Comparison of ENCODE assay signal across 19 cellular contexts in the genomic region with DNA sequence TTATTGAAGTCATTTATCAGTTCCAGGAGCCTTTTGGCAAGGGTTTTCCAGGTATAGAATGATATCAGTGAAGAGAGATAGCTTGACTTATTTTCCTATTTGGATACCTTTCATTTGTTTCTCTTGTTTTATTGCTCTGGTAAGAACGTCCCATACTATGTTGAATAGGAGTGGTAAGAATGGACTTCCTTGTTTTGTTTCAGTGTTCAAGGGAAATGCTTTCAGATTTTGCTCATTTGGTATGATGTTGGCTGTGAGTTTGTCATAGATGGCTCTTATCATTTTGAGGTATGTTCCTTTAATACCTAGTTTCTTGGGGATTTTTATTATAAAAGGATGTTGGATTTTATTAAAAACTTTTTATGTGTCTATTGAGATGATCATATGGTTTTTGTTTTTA.
DNase-seq lines count a peak whose midpoint lies in the region; ATAC-seq, FAIRE-seq and TF ChIP-seq lines count a peak whose summit lies in the region.
"Had no signal": no experiment of that assay in that cellular context is flagged by ENCODE, and none has a peak within 500 bp of the region (broad histone marks: within the 10 kb centered on the region; RNA-seq: fewer than 3 reads in every experiment).

No MANE protein-coding gene starts in this region.

- H3K36me3 ChIP-seq in endothelial cell of umbilical vein (ENCODE audit: control insufficient read depth in 2 of 2, extremely low read depth in 1 of 2, insufficient read depth in 2 of 2, low read length in 2 of 2), result no peaks in the 10 kb centered on the region

- no peak overlapping the region for H3K27ac ChIP-seq in endothelial cell of umbilical vein (ENCODE audit: insufficient read depth, low read depth, low read length)
- H3K27ac ChIP-seq: GM23248 had no signal

- H3K9ac ChIP-seq in endothelial cell of umbilical vein (replicated peaks; ENCODE audit: extremely low read depth, insufficient read depth, low read length), result no peak overlapping the region
- H3K9ac ChIP-seq: GM23248 had no signal

- intact Hi-C loops in endothelial cell of umbilical vein (cut with micrococcal nuclease), result no loop called here

- H3K4me3 ChIP-seq in endothelial cell of umbilical vein (replicated peaks in 1 of 3; ENCODE audit: insufficient read depth in 1 of 3, low read depth in 1 of 3, low read length in 3 of 3), result no peak overlapping the region
- H3K4me3 ChIP-seq: GM23248 had no signal

- no TSS peak for BruUV-seq in endothelial cell of umbilical vein (replicated peaks; lab: Mats Ljungman, UMichigan)

- FAIRE-seq in TTC549 (lab: Jason Lieb, UNC), result peak; percentile 23
- no peak for FAIRE-seq in endothelial cell of umbilical vein (lab: Jason Lieb, UNC)
- FAIRE-seq: GM12891, GM19239, H1 had no signal

- POLR2A ChIA-PET in endothelial cell of umbilical vein (lab: Charles Lee), result no interaction called here

- H4K20me1 ChIP-seq in endothelial cell of umbilical vein (replicated peaks; ENCODE audit: control insufficient read depth, extremely low read depth, insufficient read depth, low read length), result no peaks in the 10 kb centered on the region

- ATAC-seq in HG03280 (IDR thresholded peaks at IDR 0.05; ENCODE audit: unreplicated experiment), result no peak

- DNase-seq in endothelial cell of umbilical vein (ENCODE audit: low read depth, low spot score), result peak; percentile 39
- peak; percentile 29 to 41 for DNase-seq in lung microvascular endothelial cell (ENCODE audit: low read depth in 2 of 2)
- no peak for DNase-seq in NCI-H524 (lab: John Stamatoyannopoulos, UW)
- DNase-seq in NCI-H1048 (lab: John Stamatoyannopoulos, UW), result no peak
- DNase-seq: C1 segment of cervical spinal cord; Calu3; CD4-positive, alpha-beta memory T cell; COR-L47; DMS53; DMS79 treated with DMSO at 0.1 percent for 48 hours; GF-D8; GM23248; H7; HCEC 1CT had no signal

- H3K4me1 ChIP-seq in endothelial cell of umbilical vein (ENCODE audit: control insufficient read depth, extremely low read depth, insufficient read depth, low read length), result no peaks in the 10 kb centered on the region

- CTCF ChIA-PET in endothelial cell of umbilical vein (lab: Charles Lee), result interaction anchor here (1.2 kb wide), 1 partner anchor 19 kb away, joined by 3 read pairs; no protein-coding TSS in a partner anchor

- H3K79me2 ChIP-seq in endothelial cell of umbilical vein (ENCODE audit: control insufficient read depth, insufficient read depth, low read length), result no peaks in the 10 kb centered on the region

- dilution Hi-C loops in endothelial cell of umbilical vein (cut with MboI; ENCODE audit: extremely low pct_ligation_motif_present, low sequenced_read_pairs), result no loop called here

- H3K27me3 ChIP-seq in endothelial cell of umbilical vein (ENCODE audit: control insufficient read depth in 2 of 2, insufficient read depth in 2 of 2, low read length in 2 of 2), result no peaks in the 10 kb centered on the region

- no peaks in the 10 kb centered on the region for H3K9me3 ChIP-seq in endothelial cell of umbilical vein (replicated peaks; ENCODE audit: control insufficient read depth, insufficient read depth, low read length)

- no peak overlapping the region for H2AFZ ChIP-seq in endothelial cell of umbilical vein (ENCODE audit: low read depth, low read length)
- H2AFZ ChIP-seq: GM23248 had no signal

- H3K9me1 ChIP-seq in endothelial cell of umbilical vein (replicated peaks; ENCODE audit: control insufficient read depth, extremely low read depth, insufficient read depth, low read length), result no peaks in the 10 kb centered on the region

- no peak for TF ChIP-seq CTCF in endothelial cell of umbilical vein (IDR thresholded peaks at IDR 0.05; ENCODE audit: extremely low read depth in 1 of 2, insufficient read depth in 1 of 2, low read depth in 1 of 2, low read length in 2 of 2)

- no peak for TF ChIP-seq POLR2A in endothelial cell of umbilical vein (IDR thresholded peaks at IDR 0.05; ENCODE audit: low read depth, low read length)

- H3K4me2 ChIP-seq in endothelial cell of umbilical vein (ENCODE audit: insufficient read depth, low read length), result no peak overlapping the region

TF ChIP-seq in endothelial cell of umbilical vein, 7 proteins besides CTCF, POLR2A, EP300 and RAD21:
- TF ChIP-seq, protein P1, sequence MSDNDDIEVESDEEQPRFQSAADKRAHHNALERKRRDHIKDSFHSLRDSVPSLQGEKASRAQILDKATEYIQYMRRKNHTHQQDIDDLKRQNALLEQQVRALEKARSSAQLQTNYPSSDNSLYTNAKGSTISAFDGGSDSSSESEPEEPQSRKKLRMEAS (IDR thresholded peaks at IDR 0.05; ENCODE audit: insufficient read depth, insufficient read length), result no peak
- TF ChIP-seq MYC (IDR thresholded peaks at IDR 0.05; ENCODE audit: low read depth, low read length) (no peak), JUN (IDR thresholded peaks at IDR 0.05; ENCODE audit: borderline replicate concordance, insufficient read depth, insufficient read length, low read depth) (no peak), POLR2AphosphoS5 (IDR thresholded peaks at IDR 0.05; ENCODE audit: insufficient read depth, low read depth, low read length) (no peak), EZH2 (IDR thresholded peaks at IDR 0.05; ENCODE audit: borderline replicate concordance, low read depth, low read length, severe bottlenecking) (no peak), FOS (IDR thresholded peaks at IDR 0.05; ENCODE audit: borderline replicate concordance, insufficient read depth, low read length) (no peak), GATA2 (IDR thresholded peaks at IDR 0.05; ENCODE audit: insufficient read depth, insufficient read length, low read depth, low read length) (no peak)

Comparison
In these comparisons a context has a peak if more than half of its experiments do, and no peak if none do; other contexts are left out.
1. DNase-seq: peak in endothelial cell of umbilical vein (single experiment) and lung microvascular endothelial cell (2 of 2); none in NCI-H524 (0 of 2) and NCI-H1048 (single experiment).